In the genomic region with DNA sequence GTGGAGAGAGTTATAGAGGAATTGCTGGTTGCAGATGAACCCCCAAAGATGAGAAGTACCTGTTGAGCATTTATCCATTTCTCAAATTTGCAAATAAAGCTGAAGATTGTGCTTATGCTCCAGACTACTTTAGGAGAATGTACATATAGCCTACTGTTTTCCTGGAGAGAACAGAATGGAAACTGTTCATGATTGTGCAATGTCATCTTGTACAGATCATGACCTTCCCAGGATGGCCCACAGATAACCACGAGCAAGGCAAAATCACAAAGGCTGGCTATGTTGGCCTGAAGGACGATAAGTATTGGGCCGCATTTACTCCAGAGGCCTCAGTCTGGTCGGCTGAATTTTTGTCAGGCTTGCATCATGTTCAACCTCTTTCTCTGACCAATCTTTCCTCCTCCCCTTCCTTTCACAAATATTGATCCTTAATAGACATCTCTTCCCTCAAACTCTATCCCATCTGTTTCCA, we compare ENCODE assay signal across 19 cellular contexts. TPM values are rescaled to one million over a fixed set of nuclear protein-coding genes. Genes with fewer than 3 reads are reported as not detected.
DNase-seq lines count a peak whose midpoint lies in the region; ATAC-seq, FAIRE-seq and TF ChIP-seq lines count a peak whose summit lies in the region.
"Had no signal": no experiment of that assay in that cellular context is flagged by ENCODE, and none has a peak within 500 bp of the region (broad histone marks: within the 10 kb centered on the region; RNA-seq: fewer than 3 reads in every experiment).

No MANE protein-coding gene starts in this region.

- no peak overlapping the region for H3K18ac ChIP-seq in trophoblast cell (ENCODE audit: low read length)

- H3K14ac ChIP-seq in trophoblast cell (ENCODE audit: low read length) = no peak overlapping the region

- POLR2A ChIA-PET in RWPE1 (lab: Yijun Ruan, JAX; ENCODE audit: low non-redundant PET) = no interaction called here

- H3K9me3 ChIP-seq in trophoblast cell (ENCODE audit: insufficient read depth, low read depth, low read length) = no peaks in the 10 kb centered on the region

- no peak overlapping the region for H2BK5ac ChIP-seq in trophoblast cell (ENCODE audit: low read depth, low read length, poor library complexity)

- H3K4me1 Mint-ChIP-seq in activated T-cell treated with anti-CD3 and anti-CD28 coated beads, Interleukin-2, amount 50 U/mL, for 72 hours (ENCODE audit: low read depth) = peaks cover 33% of the 10 kb centered on the region
- peaks cover 35% of the 10 kb centered on the region for H3K4me1 Mint-ChIP-seq in activated T-cell treated with anti-CD3 and anti-CD28 coated beads, Interleukin-2, amount 50 U/mL, for 4 hours (ENCODE audit: low read depth)

- peaks cover 9% of the 10 kb centered on the region for H3K79me1 ChIP-seq in trophoblast cell (ENCODE audit: low read length)

- peaks cover 11 to 18% of the 10 kb centered on the region in 2 experiments for H3K4me1 ChIP-seq in trophoblast cell (ENCODE audit: control insufficient read depth in 1 of 2, insufficient read depth in 2 of 2, low read length in 2 of 2)

- FAIRE-seq in H54 (lab: Jason Lieb, UNC) = no peak
- FAIRE-seq: frontal cortex, kidney had no signal

- no peaks in the 10 kb centered on the region for H3K9me3 Mint-ChIP-seq in activated T-cell treated with anti-CD3 and anti-CD28 coated beads, Interleukin-2, amount 50 U/mL, for 72 hours
- H3K9me3 Mint-ChIP-seq in activated T-cell treated with anti-CD3 and anti-CD28 coated beads, Interleukin-2, amount 50 U/mL, for 4 hours = no peaks in the 10 kb centered on the region
- H3K9me3 Mint-ChIP-seq: activated naive CD8-positive, alpha-beta T cell treated with anti-CD3 and anti-CD28 coated beads, Interleukin-2, amount 50 U/mL, for 24 hours; type B pancreatic cell had no signal

- DNase-seq in activated T-cell treated with anti-CD3 and anti-CD28 coated beads, Interleukin-2, amount 50 U/mL, for 72 hours = no peak
- DNase-seq in activated T-cell treated with anti-CD3 and anti-CD28 coated beads, Interleukin-2, amount 50 U/mL, for 4 hours = no peak
- peak; percentile 42 for DNase-seq in RWPE1 (ENCODE audit: low spot score)
- DNase-seq in epithelial cell of prostate (ENCODE audit: low read depth, low spot score) = no peak
- peak in 1 of 2 donors; percentile 34 for DNase-seq in trophoblast cell
- DNase-seq in HT-29 (ENCODE audit: low spot score) = no peak
- DNase-seq in H54 (ENCODE audit: insufficient read length, low spot score) = no peak
- DNase-seq in cardiac septum (ENCODE audit: low spot score) = no peak
- DNase-seq: activated naive CD8-positive, alpha-beta T cell treated with anti-CD3 and anti-CD28 coated beads, Interleukin-2, amount 50 U/mL, for 24 hours; cortex of kidney; DMS153; Karpas-422; kidney; NCI-H1930; NCI-H748 treated with DMSO at 0.1 percent for 48 hours; SHP77; stimulated activated CD4-positive, alpha-beta T cell treated with anti-CD3 and anti-CD28 coated beads, Interleukin-1b, Interleukin-23, amount 100 ng/mL, for 48 hours had no signal

- H2AK5ac ChIP-seq in trophoblast cell (ENCODE audit: low read length) = no peak overlapping the region

- peaks cover 2% of the 10 kb centered on the region for H3K79me2 ChIP-seq in trophoblast cell (ENCODE audit: control insufficient read depth, insufficient read depth, low read length, poor library complexity)

- H3K4me3 Mint-ChIP-seq in activated T-cell treated with anti-CD3 and anti-CD28 coated beads, Interleukin-2, amount 50 U/mL, for 72 hours = no peak overlapping the region
- no peak overlapping the region for H3K4me3 Mint-ChIP-seq in activated T-cell treated with anti-CD3 and anti-CD28 coated beads, Interleukin-2, amount 50 U/mL, for 4 hours
- H3K4me3 Mint-ChIP-seq: activated naive CD8-positive, alpha-beta T cell treated with anti-CD3 and anti-CD28 coated beads, Interleukin-2, amount 50 U/mL, for 24 hours; type B pancreatic cell had no signal

- intact Hi-C loops in cardiac septum (cut with DNase I) = no loop called here

- TF ChIP-seq CTCF in RWPE1 (conservative IDR thresholded peaks at IDR 0.05; ENCODE audit: low read depth) = no peak

- H2BK12ac ChIP-seq in trophoblast cell (ENCODE audit: low read length) = no peak overlapping the region

- H4K8ac ChIP-seq in trophoblast cell (ENCODE audit: low read depth, low read length) = no peak overlapping the region

- H3K36me3 ChIP-seq in trophoblast cell (ENCODE audit: control insufficient read depth in 1 of 2, insufficient read depth in 2 of 2, low read length in 2 of 2) = no peaks in the 10 kb centered on the region

- TF ChIP-seq POLR2A in H54 (IDR thresholded peaks at IDR 0.05; ENCODE audit: low read depth, low read length) = no peak

- H3K27me3 ChIP-seq in trophoblast cell (ENCODE audit: insufficient read depth, low read length) = no peaks in the 10 kb centered on the region

- no peak overlapping the region for H4K12ac ChIP-seq in trophoblast cell (ENCODE audit: low read depth, low read length)

- no peak overlapping the region for H4K91ac ChIP-seq in trophoblast cell (ENCODE audit: low read depth, low read length)

- CTCF ChIA-PET in RWPE1 (lab: Yijun Ruan, JAX) = interaction anchor here (0.6 kb wide), 1 partner anchor 26 kb away, joined by 3 read pairs; no protein-coding TSS in a partner anchor

- H3K23ac ChIP-seq in trophoblast cell (ENCODE audit: low read length) = no peak overlapping the region

- no peak overlapping the region for H3K4ac ChIP-seq in trophoblast cell (ENCODE audit: low read depth, low read length)

- no peak overlapping the region for H3K9ac ChIP-seq in trophoblast cell (ENCODE audit: low read length)

- H2BK120ac ChIP-seq in trophoblast cell (ENCODE audit: insufficient read depth, low read length, poor library complexity) = no peak overlapping the region

- no peak overlapping the region for H3K4me2 ChIP-seq in trophoblast cell (ENCODE audit: low read length)

- ATAC-seq in activated T-cell treated with anti-CD3 and anti-CD28 coated beads, Interleukin-2, amount 50 U/mL, for 72 hours (replicated peaks in 1 of 2) = no peak
- ATAC-seq in activated T-cell treated with anti-CD3 and anti-CD28 coated beads, Interleukin-2, amount 50 U/mL, for 4 hours = no peak

- H3K27ac Mint-ChIP-seq in activated T-cell treated with anti-CD3 and anti-CD28 coated beads, Interleukin-2, amount 50 U/mL, for 72 hours = peak overlapping the region; percentile 24
- H3K27ac Mint-ChIP-seq: type B pancreatic cell had no signal

- no CpG with 5 or more reads among the region's 4 CpGs for WGBS in trophoblast cell (ENCODE audit: extremely low coverage, insufficient coverage, insufficient read length)

- H3K27ac ChIP-seq in RWPE1 (peak overlapping the region; percentile 59; the same call in 1 of the 2 replicates), epithelial cell of prostate (peak overlapping the region; percentile 89), trophoblast cell (ENCODE audit: low read depth, low read length) (peak overlapping the region; percentile 45)

- H3K27me3 Mint-ChIP-seq in activated T-cell treated with anti-CD3 and anti-CD28 coated beads, Interleukin-2, amount 50 U/mL, for 72 hours (ENCODE audit: low read depth) = no peaks in the 10 kb centered on the region
- no peaks in the 10 kb centered on the region for H3K27me3 Mint-ChIP-seq in activated T-cell treated with anti-CD3 and anti-CD28 coated beads, Interleukin-2, amount 50 U/mL, for 4 hours (ENCODE audit: low read depth)
- H3K27me3 Mint-ChIP-seq: activated naive CD8-positive, alpha-beta T cell treated with anti-CD3 and anti-CD28 coated beads, Interleukin-2, amount 50 U/mL, for 24 hours; type B pancreatic cell had no signal

- H2AFZ ChIP-seq in trophoblast cell (ENCODE audit: insufficient read depth, low read length, poor library complexity) = no peak overlapping the region

- peaks cover 4 to 10% of the 10 kb centered on the region in 2 donors for H3K36me3 Mint-ChIP-seq in activated T-cell treated with anti-CD3 and anti-CD28 coated beads, Interleukin-2, amount 50 U/mL, for 72 hours (ENCODE audit: insufficient read depth in 2 of 2)
- peaks cover 17% of the 10 kb centered on the region for H3K36me3 Mint-ChIP-seq in activated T-cell treated with anti-CD3 and anti-CD28 coated beads, Interleukin-2, amount 50 U/mL, for 4 hours (ENCODE audit: insufficient read depth)
- H3K36me3 Mint-ChIP-seq: type B pancreatic cell had no signal

- no peak overlapping the region for H3K4me3 ChIP-seq in trophoblast cell (ENCODE audit: low read depth, low read length)

RNA-seq across cellular contexts. Expression of a gene that starts 28.5 kb away (rescaled TPM):
- 10 to 100 TPM; 34.6 to 47.0 TPM for total RNA-seq in activated T-cell treated with anti-CD3 and anti-CD28 coated beads, Interleukin-2, amount 50 U/mL, for 72 hours
- 10 to 100 TPM; 14.1 to 19.2 (median 18.0) TPM for total RNA-seq in activated T-cell treated with anti-CD3 and anti-CD28 coated beads, Interleukin-2, amount 50 U/mL, for 4 hours
- polyA plus RNA-seq in trophoblast cell (2013) = 20.7 and 21.7 TPM in 2 replicates
- 11.3 and 12.8 TPM in 2 replicates for total RNA-seq in HT-29 (2014; rRNA removed; shearing (Covaris generic))
- 75.9 TPM for total RNA-seq in cardiac septum
